ENCODE assay signal across 10 cellular contexts in genomic region chr3:4504340-4505261, GRCh38. TPM values are rescaled to one million over a fixed set of nuclear protein-coding genes. Genes with fewer than 3 reads are reported as not detected.
DNase-seq lines count a peak whose midpoint lies in the region; ATAC-seq and TF ChIP-seq lines count a peak whose summit lies in the region.
"Had no signal": no experiment of that assay in that cellular context is flagged by ENCODE, and none has a peak within 500 bp of the region (broad histone marks: within the 10 kb centered on the region; RNA-seq: fewer than 3 reads in every experiment).

No MANE protein-coding gene starts in this region.

- TF ChIP-seq CTCF in prostate gland (IDR thresholded peaks at IDR 0.05) = no peak

- ATAC-seq in T-cell (replicated peaks in 1 of 4) (peak; percentile 81 to 89 (median 82)), GM18907 (IDR thresholded peaks at IDR 0.05; ENCODE audit: unreplicated experiment) (no peak)
- ATAC-seq: A549 had no signal

- TF ChIP-seq POLR2A in prostate gland (IDR thresholded peaks at IDR 0.05) = no peak

- POLR2A ChIA-PET in T-cell (lab: Charles Lee) = interaction anchor here (0.6 to 2.2 kb wide), 9 partner anchors 9 to 1377 kb away, joined by 3 to 29 read pairs (median 6); partner anchors contain the start of gene ITPR1 (in 2 of the 2)

- H3K36me3 ChIP-seq in prostate gland = no peaks in the 10 kb centered on the region
- H3K36me3 ChIP-seq: SJSA1 had no signal

- intact Hi-C loops in prostate gland (cut with DNase I) = no loop called here

- CTCF ChIA-PET in T-cell (lab: Charles Lee) = interaction anchor here (0.6 to 1.2 kb wide), 5 partner anchors 9 to 35 kb away, joined by 3 to 4 read pairs (median 3); partner anchors contain the start of gene ITPR1 (in 1 of the 2)

- peak overlapping the region; percentile 98 for H3K27ac Mint-ChIP-seq in T-cell

- H3K4me1 Mint-ChIP-seq in T-cell = peaks cover 22 to 65% (median 51%) of the 10 kb centered on the region in 3 donors

- no peaks in the 10 kb centered on the region for H3K9me3 ChIP-seq in prostate gland
- H3K9me3 ChIP-seq: A549, SJSA1 had no signal

- no peaks in the 10 kb centered on the region for H3K9me3 Mint-ChIP-seq in T-cell

- H3K27me3 ChIP-seq in prostate gland (replicated peaks; ENCODE audit: insufficient read depth) = no peaks in the 10 kb centered on the region
- H3K27me3 ChIP-seq: SJSA1 had no signal

- WGBS in prostate gland = 6% methylated on average over 14 of the region's 14 CpGs

- H3K4me1 ChIP-seq in prostate gland (replicated peaks) = peaks cover 4% of the 10 kb centered on the region
- H3K4me1 ChIP-seq: A549, SJSA1 had no signal

- peaks cover 28% of the 10 kb centered on the region for H3K36me3 Mint-ChIP-seq in T-cell

- H3K4me3 ChIP-seq in prostate gland = peak overlapping the region in 1 of 2 donors; percentile 4
- H3K4me3 ChIP-seq: A549, SJSA1 had no signal

- H3K4me3 Mint-ChIP-seq in T-cell = peak overlapping the region; percentile 0 to 84 (median 82)

- H3K27ac ChIP-seq in prostate gland = peak overlapping the region; percentile 73 to 81
- H3K27ac ChIP-seq: A549, SJSA1 had no signal

- H3K27me3 Mint-ChIP-seq in T-cell = no peaks in the 10 kb centered on the region

- peak; percentile 13 for DNase-seq in NCI-H2227 (lab: John Stamatoyannopoulos, UW; ENCODE audit: unreplicated experiment)
- no peak for DNase-seq in NCI-H2227 treated with DMSO at 0.1 percent for 48 hours (lab: John Stamatoyannopoulos, UW)
- DNase-seq in T-cell = peak in 21 of 34 experiments; percentile 12 to 43 (median 24)
- DNase-seq in effector CD8-positive, alpha-beta T cell (lab: John Stamatoyannopoulos, UW) = peak; percentile 7
- peak; percentile 53 for DNase-seq in prostate gland (ENCODE audit: low spot score)
- no peak for DNase-seq in NCI-H774 (lab: John Stamatoyannopoulos, UW)
- DNase-seq in KG1 (lab: John Stamatoyannopoulos, UW) = no peak

RNA-seq across cellular contexts. Expression of gene ITPR1, which starts 11.5 kb away (rescaled TPM):
- total RNA-seq in T-cell (100 to 1,000 TPM in 1 of 5 donors, 10 to 100 TPM in 4; 53.8 to 105 (median 73.1) TPM), prostate gland (100 to 1,000 TPM in 1 of 2 donors, 10 to 100 TPM in 1; 80.0 to 126 TPM)

RNA-seq across cellular contexts. Expression of gene SUMF1, which starts 37.5 kb away (rescaled TPM):
- 10 to 100 TPM; 15.5 to 20.8 (median 17.2) TPM for total RNA-seq in T-cell
- total RNA-seq in prostate gland = 10 to 100 TPM; 58.5 to 59.1 TPM

Comparison
In these comparisons a context has a peak if more than half of its experiments do, and no peak if none do; other contexts are left out.
1. DNase-seq: peak in NCI-H2227 (single experiment), T-cell (21 of 34), effector CD8-positive, alpha-beta T cell (single experiment) and prostate gland (single experiment); none in NCI-H2227 treated with DMSO at 0.1 percent for 48 hours (single experiment), NCI-H774 (single experiment) and KG1 (single experiment).